ENCODE assay signal across 12 cellular contexts in the genomic region with DNA sequence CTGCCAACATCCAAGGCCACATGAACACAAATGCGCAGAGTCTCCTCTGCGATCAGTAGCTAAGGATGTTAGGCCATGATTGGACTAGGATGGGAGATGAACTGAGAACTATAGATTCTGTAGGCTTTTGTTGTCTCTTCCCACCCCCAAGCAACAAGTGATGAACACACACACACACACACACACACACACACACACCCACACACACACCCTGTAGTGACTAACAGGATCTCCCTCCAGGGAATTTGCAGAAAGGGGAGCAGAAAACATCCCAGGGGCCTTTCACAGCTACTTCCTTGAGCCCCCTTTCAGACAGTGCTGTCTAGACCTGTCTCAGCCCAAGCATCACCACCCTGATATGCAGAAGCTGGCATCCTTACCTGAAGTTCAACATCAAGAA. TPM values are rescaled to one million over a fixed set of nuclear protein-coding genes. Genes with fewer than 3 reads are reported as not detected.
"Had no signal": no experiment of that assay in that cellular context is flagged by ENCODE, and none has a peak within 500 bp of the region (broad histone marks: within the 10 kb centered on the region; RNA-seq: fewer than 3 reads in every experiment).

No MANE protein-coding gene starts in this region.

RNA-seq across cellular contexts. Expression of a gene that starts 50.7 kb away (rescaled TPM):
- total RNA-seq: cerebellum; epithelial cell of proximal tubule; esophagus muscularis mucosa; glomerular endothelial cell; hepatocyte; natural killer cell treated with Interleukin-12 subunit alpha and Interleukin-12 subunit beta and Interleukin-15 and Interleukin-18, amount 100 ng/mL, for 72 hours; osteocyte; sciatic nerve; stomach; subcutaneous adipose tissue; temporal lobe; thyroid gland had no signal
- polyA plus RNA-seq: hepatocyte had no signal
